ENCODE assay signal across 23 cellular contexts in genomic region chr17:60164697-60165096, GRCh38. TPM values are rescaled to one million over a fixed set of nuclear protein-coding genes. Genes with fewer than 3 reads are reported as not detected.
"Had no signal": no experiment of that assay in that cellular context is flagged by ENCODE, and none has a peak within 500 bp of the region (broad histone marks: within the 10 kb centered on the region; RNA-seq: fewer than 3 reads in every experiment).

No MANE protein-coding gene starts in this region.

- H3K27me3 ChIP-seq: brain microvascular endothelial cell had no signal

- H3K36me3 ChIP-seq: brain microvascular endothelial cell, esophagus squamous epithelium, stomach had no signal

- H3K27ac ChIP-seq: brain microvascular endothelial cell, esophagus squamous epithelium, psoas muscle, stomach, VCaP had no signal

- H3K4me3 ChIP-seq: esophagus squamous epithelium, psoas muscle, stomach had no signal

- DNase-seq: activated CD4-positive, alpha-beta T cell treated with anti-CD3 and anti-CD28 coated beads, Interleukin-2, amount 50 U/mL, for 1 hour; activated CD4-positive, CD25-positive, alpha-beta regulatory T cell treated with anti-CD3 and anti-CD28 coated beads, Interleukin-2, amount 50 U/mL, for 72 hours; activated CD8-positive, alpha-beta memory T cell treated with anti-CD3 and anti-CD28 coated beads, Interleukin-2, amount 50 U/mL, for 4 hours; activated effector memory CD4-positive, alpha-beta T cell treated with Interleukin-2 at 50 U/mL for 16 hours; activated naive CD4-positive, alpha-beta T cell treated with anti-CD3 and anti-CD28 coated beads, Interleukin-2, amount 10 ng/mL, durations not matched to agents 7 days and 5 days; activated naive CD8-positive, alpha-beta T cell treated with anti-CD3 and anti-CD28 coated beads, Interleukin-2, amount 50 U/mL, for 24 hours; activated T-cell treated with anti-CD3 and anti-CD28 coated beads, Interleukin-2, amount 50 U/mL, for 4 hours; aorta; brain microvascular endothelial cell; dermis blood vessel endothelial cell; effector memory CD4-positive, alpha-beta T cell; esophagus squamous epithelium; psoas muscle; right cardiac atrium; small intestine; stimulated activated CD4-positive, alpha-beta T cell treated with anti-CD3 and anti-CD28 coated beads, Interleukin-15, amount 100 ng/mL, for 24 hours; stimulated activated CD4-positive, alpha-beta T cell treated with anti-CD3 and anti-CD28 coated beads, Interleukin-2, amount 100 ng/mL, for 48 hours; stomach; T-helper 17 cell had no signal

- ATAC-seq: activated naive CD8-positive, alpha-beta T cell treated with anti-CD3 and anti-CD28 coated beads, Interleukin-2, amount 50 U/mL, for 24 hours; activated T-cell treated with anti-CD3 and anti-CD28 coated beads, Interleukin-2, amount 50 U/mL, for 4 hours; left colon; psoas muscle; right cardiac atrium; T-helper 17 cell had no signal

- H3K9me3 ChIP-seq: esophagus squamous epithelium, psoas muscle, stomach had no signal

RNA-seq across cellular contexts. Expression of gene CA4, which starts 14.9 kb away (rescaled TPM):
- total RNA-seq: activated T-cell treated with anti-CD3 and anti-CD28 coated beads, Interleukin-2, amount 50 U/mL, for 4 hours; mononuclear cell; osteocyte; T-helper 17 cell had no signal
